14 cellular contexts compared by ENCODE assay signal in the genomic region with DNA sequence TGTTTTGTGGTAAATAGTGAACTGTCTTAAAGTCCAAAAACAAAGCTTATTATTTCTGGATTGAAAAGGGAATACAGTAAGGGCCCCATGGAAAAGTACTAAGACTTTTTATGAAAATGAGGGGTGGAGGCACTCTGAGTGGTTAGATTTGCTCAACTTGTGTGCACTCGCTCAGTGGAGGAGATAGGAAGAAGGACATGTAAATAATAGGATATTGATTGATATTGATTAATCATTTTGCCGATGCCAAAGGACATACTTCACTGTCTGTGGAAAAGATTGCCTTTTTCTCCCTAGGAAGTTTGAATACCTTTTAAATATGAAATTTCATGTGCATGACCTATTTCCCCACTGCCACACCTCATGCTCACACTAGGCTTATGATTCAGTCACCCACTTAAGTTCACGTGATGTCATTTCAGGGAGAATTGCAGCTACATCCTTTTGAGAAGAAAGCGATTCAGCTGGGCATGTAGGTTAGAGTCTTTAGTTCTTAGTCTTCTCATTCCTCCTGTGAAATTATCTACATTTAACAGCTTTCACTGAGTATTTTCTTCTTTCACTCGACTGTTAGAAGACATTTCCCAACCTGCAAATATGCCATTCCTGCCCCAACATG. TPM values are rescaled to one million over a fixed set of nuclear protein-coding genes. Genes with fewer than 3 reads are reported as not detected.
DNase-seq lines count a peak whose midpoint lies in the region; ATAC-seq, FAIRE-seq and TF ChIP-seq lines count a peak whose summit lies in the region.
"Had no signal": no experiment of that assay in that cellular context is flagged by ENCODE, and none has a peak within 500 bp of the region (broad histone marks: within the 10 kb centered on the region; RNA-seq: fewer than 3 reads in every experiment).

No MANE protein-coding gene starts in this region.

- peak overlapping the region; percentile 44 for H3K4me3 Mint-ChIP-seq in activated T-helper 17 cell treated with anti-CD3 and anti-CD28 coated beads, Interleukin-2, amount 50 U/mL, for 72 hours
- no peak overlapping the region for H3K4me3 Mint-ChIP-seq in WTC11
- H3K4me3 Mint-ChIP-seq: activated naive CD8-positive, alpha-beta T cell treated with anti-CD3 and anti-CD28 coated beads, Interleukin-2, amount 10 ng/mL, durations not matched to agents 7 days and 5 days had no signal

- no peak overlapping the region for H3K9ac ChIP-seq in HepG2 (ENCODE audit: insufficient read depth, low read depth, low read length)

- H3K36me3 ChIP-seq in HepG2 (replicated peaks in 1 of 2; ENCODE audit: control insufficient read depth in 1 of 2, insufficient read depth in 2 of 2, low read length in 2 of 2) (peaks cover 1 to 17% of the 10 kb centered on the region in 2 experiments), right lobe of liver (no peaks in the 10 kb centered on the region)
- H3K36me3 ChIP-seq: uterus had no signal

- H3K4me1 Mint-ChIP-seq in activated T-helper 17 cell treated with anti-CD3 and anti-CD28 coated beads, Interleukin-2, amount 50 U/mL, for 72 hours, result peaks cover 38% of the 10 kb centered on the region
- H3K4me1 Mint-ChIP-seq in WTC11, result peaks cover 13% of the 10 kb centered on the region

- CTCF ChIA-PET in HepG2 (lab: Yijun Ruan, JAX; ENCODE audit: low intra/inter-chr PET ratio, low total read pairs) (no interaction called here), WTC11 (lab: Charles Lee) (interaction anchor here (1.3 kb wide), 1 partner anchor 191 kb away, joined by 7 read pairs; no protein-coding TSS in a partner anchor)

- ATAC-seq in HepG2 (no peak), right lobe of liver (no peak), HG03354 (IDR thresholded peaks at IDR 0.05; ENCODE audit: poor library complexity, severe bottlenecking, unreplicated experiment) (no peak), WTC11 (no peak)
- peak; percentile 45 for ATAC-seq in activated T-helper 17 cell treated with anti-CD3 and anti-CD28 coated beads, Interleukin-2, amount 50 U/mL, for 72 hours (replicated peaks)

- TF ChIP-seq POLR2A in HepG2 (IDR thresholded peaks at IDR 0.05; ENCODE audit: insufficient read depth in 1 of 2, low read depth in 2 of 2, low read length in 2 of 2) (no peak), right lobe of liver (IDR thresholded peaks at IDR 0.05) (no peak)

- H3K9me3 Mint-ChIP-seq in activated T-helper 17 cell treated with anti-CD3 and anti-CD28 coated beads, Interleukin-2, amount 50 U/mL, for 72 hours, result no peaks in the 10 kb centered on the region
- H3K9me3 Mint-ChIP-seq in WTC11, result no peaks in the 10 kb centered on the region
- H3K9me3 Mint-ChIP-seq: activated naive CD8-positive, alpha-beta T cell treated with anti-CD3 and anti-CD28 coated beads, Interleukin-2, amount 10 ng/mL, durations not matched to agents 7 days and 5 days had no signal

- H3K27ac ChIP-seq in HepG2 (ENCODE audit: extremely low read length, insufficient read depth, low read length) (no peak overlapping the region), right lobe of liver (no peak overlapping the region)
- H3K27ac ChIP-seq: uterus had no signal

- in situ Hi-C loops in HepG2 (cut with HindIII; ENCODE audit: extremely low pct_ligation_motif_present, low pct_unique_long_range_greater_than_20kb), result no loop called here

- TF ChIP-seq RAD21 in HepG2 (CRISPR knock-in tag; IDR thresholded peaks at IDR 0.05), result no peak

- no peak for TF ChIP-seq EP300 in HepG2 (IDR thresholded peaks at IDR 0.05; ENCODE audit: low read depth in 2 of 2, low read length in 2 of 2)
- TF ChIP-seq EP300 in HepG2 (CRISPR knock-in tag; IDR thresholded peaks at IDR 0.05; ENCODE audit: borderline replicate concordance), result no peak

- no peak for FAIRE-seq in HepG2 (lab: Jason Lieb, UNC)

- no peak overlapping the region for H2AFZ ChIP-seq in HepG2 (ENCODE audit: low read length)

- POLR2A ChIA-PET in HepG2 (lab: Yijun Ruan, JAX), result interaction anchor here (0.9 kb wide), 1 partner anchor 62 kb away, joined by 3 read pairs; no protein-coding TSS in a partner anchor
- POLR2A ChIA-PET in WTC11 (lab: Charles Lee), result interaction anchor here (0.7 to 1.1 kb wide), 2 partner anchors 11 to 605 kb away, joined by 3 to 4 read pairs; no protein-coding TSS in a partner anchor

- H3K79me2 ChIP-seq in HepG2 (ENCODE audit: insufficient read depth, low read length), result peaks cover 79% of the 10 kb centered on the region

- intact Hi-C loops in HepG2 (cut with micrococcal nuclease; ENCODE audit: unreplicated experiment) (no loop called here), right lobe of liver (cut with DNase I) (no loop called here)

- H3K4me2 ChIP-seq in HepG2 (ENCODE audit: low read depth, low read length), result no peak overlapping the region

- no peaks in the 10 kb centered on the region for H3K9me3 ChIP-seq in HepG2 (ENCODE audit: low read length)
- H3K9me3 ChIP-seq in right lobe of liver, result no peaks in the 10 kb centered on the region
- H3K9me3 ChIP-seq: uterus had no signal

- DNase-seq in HepG2 (ENCODE audit: low spot score), result no peak
- DNase-seq in right lobe of liver, result no peak
- DNase-seq in fibroblast of villous mesenchyme (ENCODE audit: low read depth), result peak; percentile 14
- no peak for DNase-seq in H4 (ENCODE audit: low spot score)
- no peak for DNase-seq in WTC11 (ENCODE audit: low spot score)
- no peak for DNase-seq in NCI-H748 (lab: John Stamatoyannopoulos, UW; ENCODE audit: unreplicated experiment)
- DNase-seq: activated naive CD8-positive, alpha-beta T cell treated with anti-CD3 and anti-CD28 coated beads, Interleukin-2, amount 10 ng/mL, durations not matched to agents 7 days and 5 days; NCI-H1436 treated with DMSO at 0.1 percent for 48 hours; NCI-H2171; NCI-H82; stimulated activated CD4-positive, alpha-beta T cell treated with anti-CD3 and anti-CD28 coated beads, Interleukin-2, amount 100 ng/mL, for 24 hours; uterus had no signal

- H3K27ac Mint-ChIP-seq in activated T-helper 17 cell treated with anti-CD3 and anti-CD28 coated beads, Interleukin-2, amount 50 U/mL, for 72 hours, result peak overlapping the region; percentile 55
- no peak overlapping the region for H3K27ac Mint-ChIP-seq in WTC11
- H3K27ac Mint-ChIP-seq: activated naive CD8-positive, alpha-beta T cell treated with anti-CD3 and anti-CD28 coated beads, Interleukin-2, amount 10 ng/mL, durations not matched to agents 7 days and 5 days had no signal

- H3K27me3 Mint-ChIP-seq in activated T-helper 17 cell treated with anti-CD3 and anti-CD28 coated beads, Interleukin-2, amount 50 U/mL, for 72 hours, result no peaks in the 10 kb centered on the region
- H3K27me3 Mint-ChIP-seq in WTC11 (ENCODE audit: low read depth), result no peaks in the 10 kb centered on the region
- H3K27me3 Mint-ChIP-seq: activated naive CD8-positive, alpha-beta T cell treated with anti-CD3 and anti-CD28 coated beads, Interleukin-2, amount 10 ng/mL, durations not matched to agents 7 days and 5 days had no signal

- BruUV-seq in HepG2 (replicated peaks; lab: Mats Ljungman, UMichigan), result no TSS peak

- H3K4me1 ChIP-seq in HepG2 (ENCODE audit: insufficient read depth, low read length) (peaks cover 30% of the 10 kb centered on the region), right lobe of liver (peaks cover 0 to 15% (median 2%) of the 10 kb centered on the region in 4 donors)
- H3K4me1 ChIP-seq: uterus had no signal

- H3K4me3 ChIP-seq in HepG2 (replicated peaks in 1 of 3; ENCODE audit: insufficient read depth in 1 of 3, low read depth in 2 of 3, low read length in 3 of 3) (no peak overlapping the region), right lobe of liver (no peak overlapping the region), fibroblast of villous mesenchyme (ENCODE audit: low read depth, low read length) (no peak overlapping the region)
- H3K4me3 ChIP-seq: uterus had no signal

- H3K36me3 Mint-ChIP-seq in activated T-helper 17 cell treated with anti-CD3 and anti-CD28 coated beads, Interleukin-2, amount 50 U/mL, for 72 hours (ENCODE audit: low read depth), result peaks cover 73% of the 10 kb centered on the region
- no peaks in the 10 kb centered on the region for H3K36me3 Mint-ChIP-seq in WTC11

- H3K27me3 ChIP-seq in HepG2 (ENCODE audit: control insufficient read depth in 1 of 2, insufficient read depth in 2 of 2, low read length in 2 of 2), result no peaks in the 10 kb centered on the region
- no peaks in the 10 kb centered on the region for H3K27me3 ChIP-seq in right lobe of liver
- H3K27me3 ChIP-seq: uterus had no signal

- H4K20me1 ChIP-seq in HepG2 (ENCODE audit: insufficient read depth, low read length), result no peaks in the 10 kb centered on the region

- 97% methylated on average over 5 of the region's 5 CpGs for WGBS in HepG2 (ENCODE audit: low lambda C conversion rate)
- 52% methylated on average over 5 of the region's 5 CpGs for WGBS in right lobe of liver (ENCODE audit: insufficient coverage, low coverage, low lambda C conversion rate, missing lambda C conversion rate)

- TF ChIP-seq CTCF in HepG2 (CRISPR knock-in tag; IDR thresholded peaks at IDR 0.05) (no peak), right lobe of liver (IDR thresholded peaks at IDR 0.05) (no peak), fibroblast of villous mesenchyme (IDR thresholded peaks at IDR 0.05; ENCODE audit: insufficient read depth, low read depth, low read length) (no peak), WTC11 (IDR thresholded peaks at IDR 0.05) (no peak)

RNA-seq across cellular contexts. Expression of a gene that starts 5.0 kb away (rescaled TPM):
- total RNA-seq in HepG2 (2016; rRNA removed; fragmentation: Illumina TruSeq; extraction: Trizol), result 36.1 and 51.6 TPM in 2 replicates
- total RNA-seq in HepG2 (2016; cell fraction: cytosol; rRNA removed; fragmentation: Illumina TruSeq; extraction: Trizol; ENCODE audit: low read depth), result 12.0 and 14.3 TPM in 2 replicates
- 32.8 and 45.8 TPM in 2 replicates for total RNA-seq in HepG2 (2016; cell fraction: insoluble cytoplasmic fraction; rRNA removed; fragmentation: Illumina TruSeq; extraction: Trizol)
- total RNA-seq in HepG2 (2016; cell fraction: membrane; rRNA removed; fragmentation: Illumina TruSeq; extraction: Trizol), result 9.2 and 11.7 TPM in 2 replicates
- total RNA-seq in HepG2 (2016; cell fraction: nucleus; rRNA removed; fragmentation: Illumina TruSeq; extraction: Trizol), result 34.1 and 35.4 TPM in 2 replicates
- polyA plus RNA-seq in HepG2 (2011; rRNA removed), result 14.4 and 16.3 TPM in 2 replicates
- polyA plus RNA-seq in HepG2 (2011; cell fraction: cytosol; rRNA removed), result 6.7 and 8.5 TPM in 2 replicates
- 20.7 and 23.7 TPM in 2 replicates for polyA plus RNA-seq in HepG2 (2011; cell fraction: nucleus; rRNA removed)
- polyA plus RNA-seq in HepG2 (2012), result 13.2 and 25.7 TPM in 2 replicates
- 0.38 and 0.40 TPM in 2 replicates for polyA plus RNA-seq in HepG2 (2016; cell fraction: cytosol; fragmentation: Illumina TruSeq; extraction: Trizol; ENCODE audit: low read depth)
- 13.0 and 15.2 TPM in 2 replicates for polyA plus RNA-seq in HepG2 (2016; cell fraction: insoluble cytoplasmic fraction; fragmentation: Illumina TruSeq; extraction: Trizol; ENCODE audit: low read depth)
- 1.4 and 1.5 TPM in 2 replicates for polyA plus RNA-seq in HepG2 (2016; cell fraction: membrane; fragmentation: Illumina TruSeq; extraction: Trizol; ENCODE audit: low read depth)
- polyA plus RNA-seq in HepG2 (2016; cell fraction: nucleus; fragmentation: Illumina TruSeq; extraction: Trizol; ENCODE audit: insufficient read depth, low read depth), result 23.5 and 24.6 TPM in 2 replicates
- 22.9 and 26.2 TPM in 2 replicates for polyA minus RNA-seq in HepG2 (2011; rRNA and poly(A)+ RNA removed; ENCODE audit: low replicate concordance)
- polyA minus RNA-seq in HepG2 (2011; cell fraction: cytosol; rRNA and poly(A)+ RNA removed), result 29.8 and 33.5 TPM in 2 replicates
- polyA minus RNA-seq in HepG2 (2011; cell fraction: nucleus; rRNA and poly(A)+ RNA removed), result 54.3 and 66.4 TPM in 2 replicates
- total RNA-seq in right lobe of liver, result 10 to 100 TPM in 3 of 6 experiments, 1 to 10 TPM in 3; 9.4 to 15.4 (median 11.8) TPM
- 10 to 100 TPM; 52.3 to 94.6 TPM for total RNA-seq in activated T-helper 17 cell treated with anti-CD3 and anti-CD28 coated beads, Interleukin-2, amount 50 U/mL, for 72 hours
- 26.7 and 34.5 TPM in 2 replicates for total RNA-seq in fibroblast of villous mesenchyme
- 8.4 and 11.3 TPM in 2 replicates for total RNA-seq in H4 (2014; rRNA removed; shearing (Covaris generic))
- 27.5 to 36.1 TPM (median 34.5 TPM) in 3 replicates for total RNA-seq in WTC11 (2021)
